ENCODE assay signal across 8 cellular contexts in the genomic region with DNA sequence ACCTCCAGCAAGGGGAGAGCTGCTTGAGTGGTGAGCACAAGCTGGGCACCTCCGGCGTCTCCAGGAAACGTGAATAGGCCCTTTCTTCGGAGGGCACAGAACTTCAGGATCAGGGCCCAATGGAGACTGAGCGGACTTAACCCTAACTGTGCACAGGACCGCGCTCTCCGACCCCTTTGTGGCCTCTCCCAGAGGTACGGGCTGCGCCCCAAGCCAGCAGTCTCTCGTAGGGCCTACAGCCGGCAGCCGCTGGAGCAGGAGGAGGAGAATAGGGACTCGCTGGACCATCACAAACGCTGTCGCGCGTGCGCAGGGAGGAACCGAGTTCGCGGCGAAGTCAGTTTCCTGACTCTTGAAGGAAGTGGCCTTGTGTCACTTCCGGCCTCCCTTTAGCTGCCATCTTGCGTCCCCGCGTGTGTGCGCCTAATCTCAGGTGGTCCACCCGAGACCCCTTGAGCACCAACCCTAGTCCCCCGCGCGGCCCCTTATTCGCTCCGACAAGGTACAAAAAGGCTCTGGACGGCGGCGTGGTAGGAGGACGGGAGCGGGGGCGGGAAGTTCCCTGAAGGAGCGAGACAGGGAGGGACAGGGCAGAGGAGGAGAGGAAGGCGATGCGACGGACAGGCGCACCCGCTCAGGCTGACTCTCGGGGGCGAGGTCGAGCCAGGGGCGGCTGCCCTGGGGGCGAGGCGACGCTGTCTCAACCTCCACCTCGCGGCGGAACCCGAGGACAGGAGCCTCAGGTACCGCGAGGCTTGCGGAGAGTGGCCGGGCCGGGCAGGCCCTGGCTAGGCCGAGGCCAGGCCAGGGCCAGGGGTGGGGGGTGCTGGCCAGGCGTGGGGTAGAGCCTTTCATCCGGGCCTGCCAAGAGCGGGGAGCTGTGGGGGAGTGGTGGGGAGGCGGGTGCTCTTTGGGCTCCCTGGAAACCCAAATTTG. TPM values are rescaled to one million over a fixed set of nuclear protein-coding genes. Genes with fewer than 3 reads are reported as not detected.
A peak's percentile ranks its signal among the peaks of the same experiment; 100 is the strongest.
DNase-seq lines count a peak whose midpoint lies in the region; ATAC-seq and TF ChIP-seq lines count a peak whose summit lies in the region.

Gene BTF3, plus strand, starts transcription at position 386 of the 936 bp plus-strand sequence. Its CDS starts 226 bp downstream, at position 612.

- peak within 1 kb of the TSS; percentile 96 for H3K4me3 ChIP-seq in CD8-positive, alpha-beta T cell (ENCODE audit: low read depth, low read length)
- peak within 1 kb of the TSS; percentile 93 for H3K4me3 ChIP-seq in effector memory CD4-positive, alpha-beta T cell (ENCODE audit: insufficient read depth, low read depth, low read length, poor library complexity, severe bottlenecking)

- DNase-seq in CD8-positive, alpha-beta T cell, result peak; percentile 77 to 95 (median 91)
- peak; percentile 73 for DNase-seq in HS-27A (ENCODE audit: low read depth)
- DNase-seq in NK-92 (lab: John Stamatoyannopoulos, UW; ENCODE audit: unreplicated experiment), result peak; percentile 75
- peak; percentile 96 for DNase-seq in activated CD8-positive, alpha-beta memory T cell treated with anti-CD3 and anti-CD28 coated beads for 24 hours
- DNase-seq in effector memory CD4-positive, alpha-beta T cell, result peak; percentile 85 to 92 (median 87)
- peak; percentile 87 to 93 for DNase-seq in memory B cell (ENCODE audit: low spot score in 2 of 2)
- peak; percentile 83 for DNase-seq in stimulated activated CD8-positive, alpha-beta memory T cell treated with anti-CD3 and anti-CD28 coated beads, Interleukin-12 subunit alpha, Interleukin-12 subunit beta, amount 100 ng/mL, for 24 hours (ENCODE audit: extremely low read depth)

- H3K27me3 Mint-ChIP-seq in CD8-positive, alpha-beta T cell (ENCODE audit: low read depth), result peaks cover 5% of the 10 kb centered on the region
- no peaks in the 10 kb centered on the region for H3K27me3 Mint-ChIP-seq in memory B cell

- peaks cover 41% of the 10 kb centered on the region for H3K36me3 Mint-ChIP-seq in CD8-positive, alpha-beta T cell
- peaks cover 13% of the 10 kb centered on the region for H3K36me3 Mint-ChIP-seq in memory B cell

- peaks cover 12% of the 10 kb centered on the region for H3K36me3 ChIP-seq in CD8-positive, alpha-beta T cell (ENCODE audit: insufficient read depth, low read length)
- peaks cover 12% of the 10 kb centered on the region for H3K36me3 ChIP-seq in effector memory CD4-positive, alpha-beta T cell (ENCODE audit: control insufficient read depth, insufficient read depth, low read length)

- CTCF ChIA-PET in CD8-positive, alpha-beta T cell (lab: Charles Lee), result interaction anchor here (1.6 to 2.3 kb wide), 3 partner anchors 11 to 44 kb away, joined by 3 to 7 read pairs (median 3); no protein-coding TSS in a partner anchor

- no peak for TF ChIP-seq CTCF in CD8-positive, alpha-beta T cell (IDR thresholded peaks at IDR 0.05)

- H3K4me3 Mint-ChIP-seq in CD8-positive, alpha-beta T cell, result peak within 1 kb of the TSS; percentile 97
- peak within 1 kb of the TSS; percentile 99 for H3K4me3 Mint-ChIP-seq in memory B cell

- peak; percentile 89 for ATAC-seq in CD8-positive, alpha-beta T cell
- ATAC-seq in GM19467 (IDR thresholded peaks at IDR 0.05; ENCODE audit: unreplicated experiment) (peak; percentile 90), memory B cell (ENCODE audit: low read depth) (peak; percentile 94)

- H3K27ac ChIP-seq in CD8-positive, alpha-beta T cell (ENCODE audit: low read depth, low read length), result peak within 1 kb of the TSS; percentile 99
- peak within 1 kb of the TSS; percentile 97 for H3K27ac ChIP-seq in effector memory CD4-positive, alpha-beta T cell (ENCODE audit: insufficient read depth, low read length, poor library complexity, severe bottlenecking)

- intact Hi-C loops in CD8-positive, alpha-beta T cell (cut with DNase I, micrococcal nuclease), result loop anchor here (1.0 to 5.0 kb wide), 7 partner anchors 44 to 1191 kb away; partner anchors contain the start of genes ANKRA2 (in 2 of the 2), UTP15 (in 2 of the 2) and FCHO2 (in 1 of the 2)

- no peaks in the 10 kb centered on the region for H3K9me3 ChIP-seq in CD8-positive, alpha-beta T cell (ENCODE audit: low read length)
- H3K9me3 ChIP-seq in effector memory CD4-positive, alpha-beta T cell (ENCODE audit: control insufficient read depth, low read length), result no peaks in the 10 kb centered on the region

- POLR2A ChIA-PET in CD8-positive, alpha-beta T cell (lab: Charles Lee), result interaction anchor here (0.7 to 2.0 kb wide), 10 partner anchors 9 to 110 kb away, joined by 3 to 6 read pairs (median 3); partner anchors contain the start of genes ANKRA2 and FOXD1

- peak within 1 kb of the TSS; percentile 100 for H3K27ac Mint-ChIP-seq in CD8-positive, alpha-beta T cell
- H3K27ac Mint-ChIP-seq in memory B cell, result peak within 1 kb of the TSS; percentile 100

- H3K9me3 Mint-ChIP-seq in CD8-positive, alpha-beta T cell, result no peaks in the 10 kb centered on the region
- H3K9me3 Mint-ChIP-seq in memory B cell, result no peaks in the 10 kb centered on the region

- peaks cover 38% of the 10 kb centered on the region for H3K4me1 ChIP-seq in CD8-positive, alpha-beta T cell (ENCODE audit: insufficient read depth, low read length)
- H3K4me1 ChIP-seq in effector memory CD4-positive, alpha-beta T cell (ENCODE audit: control insufficient read depth, insufficient read depth, low read length, poor library complexity, severe bottlenecking), result peaks cover 12% of the 10 kb centered on the region

- no peaks in the 10 kb centered on the region for H3K27me3 ChIP-seq in CD8-positive, alpha-beta T cell (ENCODE audit: insufficient read depth, low read length)
- H3K27me3 ChIP-seq in effector memory CD4-positive, alpha-beta T cell (replicated peaks; ENCODE audit: control insufficient read depth, insufficient read depth, low read length, poor library complexity, severe bottlenecking), result no peaks in the 10 kb centered on the region

- peaks cover 50% of the 10 kb centered on the region for H3K4me1 Mint-ChIP-seq in CD8-positive, alpha-beta T cell (ENCODE audit: low read depth)
- H3K4me1 Mint-ChIP-seq in memory B cell, result peaks cover 22% of the 10 kb centered on the region

RNA-seq across cellular contexts. Expression of gene BTF3, which starts in this region (rescaled TPM):
- total RNA-seq in CD8-positive, alpha-beta T cell, result 100 to 1,000 TPM; 808 to 815 TPM

Comparison
In these comparisons a context has a peak if more than half of its experiments do, and no peak if none do; other contexts are left out.
1. Peak in every context shown above with its lines: DNase-seq, ATAC-seq, H3K4me3 ChIP-seq and H3K27ac ChIP-seq.